In the genomic region with DNA sequence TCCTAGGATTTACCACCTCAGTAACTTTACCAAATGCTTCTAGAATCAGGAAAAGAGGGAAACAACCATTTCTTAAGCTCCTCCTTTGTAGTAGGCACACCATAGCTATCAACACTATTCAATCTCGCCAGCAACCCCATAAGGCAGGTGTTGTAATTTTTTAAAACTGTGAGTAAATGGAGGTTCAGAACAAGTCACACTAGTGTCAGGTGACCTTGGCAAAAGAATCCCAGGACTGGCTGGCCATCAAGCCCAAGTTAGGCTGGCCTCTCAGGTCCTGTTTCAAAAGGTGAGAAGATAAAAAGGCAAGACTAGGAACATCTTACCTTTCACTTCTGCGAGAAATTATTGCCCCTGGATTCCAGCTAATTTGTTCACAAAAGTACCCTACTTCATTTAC, we compare ENCODE assay signal across 1 cellular context.
TF ChIP-seq lines count a peak whose summit lies in the region.

No MANE protein-coding gene starts in this region.

TF ChIP-seq in liver, 16 proteins besides CTCF, POLR2A, EP300 and RAD21 (continued from another document):
- TF ChIP-seq, protein P1, sequence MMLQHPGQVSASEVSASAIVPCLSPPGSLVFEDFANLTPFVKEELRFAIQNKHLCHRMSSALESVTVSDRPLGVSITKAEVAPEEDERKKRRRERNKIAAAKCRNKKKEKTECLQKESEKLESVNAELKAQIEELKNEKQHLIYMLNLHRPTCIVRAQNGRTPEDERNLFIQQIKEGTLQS (IDR thresholded peaks at IDR 0.05) = no peak
- no peak for TF ChIP-seq EGR1 (IDR thresholded peaks at IDR 0.05; ENCODE audit: low read depth in 2 of 2)
- TF ChIP-seq NR2F2 (IDR thresholded peaks at IDR 0.05) = no peak
- no peak for TF ChIP-seq FOXA1 (IDR thresholded peaks at IDR 0.05)
TF ChIP-seq in liver: peak in this region for 0.
